In the genomic region with DNA sequence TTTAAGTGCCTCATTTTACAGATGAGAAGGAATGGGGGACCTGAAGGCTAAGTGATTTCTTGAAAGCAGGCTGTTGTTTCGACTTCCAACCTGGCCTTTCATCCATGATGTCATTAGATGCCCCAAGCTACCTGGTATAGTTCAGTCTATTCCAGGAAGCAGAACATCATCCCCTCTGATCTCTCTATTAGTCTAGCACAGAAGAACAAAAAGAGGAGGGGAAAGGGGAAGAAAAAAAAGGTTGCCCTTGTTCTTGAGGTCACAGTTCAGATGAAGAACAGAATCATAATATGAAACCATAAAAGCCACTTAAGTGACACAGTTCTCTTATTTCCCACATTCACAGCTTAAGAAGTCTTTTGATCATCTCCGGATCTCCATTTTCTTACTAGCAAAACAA, we compare ENCODE assay signal across 21 cellular contexts.
A peak's percentile ranks its signal among the peaks of the same experiment; 100 is the strongest.
DNase-seq lines count a peak whose midpoint lies in the region; ATAC-seq and TF ChIP-seq lines count a peak whose summit lies in the region.
"Had no signal": no experiment of that assay in that cellular context is flagged by ENCODE, and none has a peak within 500 bp of the region (broad histone marks: within the 10 kb centered on the region; RNA-seq: fewer than 3 reads in every experiment).

No MANE protein-coding gene starts in this region.

- intact Hi-C loops in CD4-positive, alpha-beta T cell (cut with DNase I, micrococcal nuclease) = loop anchor here in 1 of 2 experiments (5.0 to 10.0 kb wide), 2 partner anchors 321 to 588 kb away; no protein-coding TSS in a partner anchor
- intact Hi-C loops in sciatic nerve (cut with DNase I) = no loop called here

- H3K9me3 Mint-ChIP-seq in CD4-positive, alpha-beta T cell = no peaks in the 10 kb centered on the region
- H3K9me3 Mint-ChIP-seq: mesothelial cell of epicardium, natural killer cell had no signal

- no peaks in the 10 kb centered on the region for H3K27me3 Mint-ChIP-seq in CD4-positive, alpha-beta T cell
- H3K27me3 Mint-ChIP-seq in T-helper 17 cell = peaks cover 32% of the 10 kb centered on the region

- no peak overlapping the region for H3K27ac ChIP-seq in CD4-positive, alpha-beta T cell (ENCODE audit: low read depth, low read length)
- H3K27ac ChIP-seq: dorsolateral prefrontal cortex, SJSA1, suprapubic skin had no signal

- POLR2A ChIA-PET in CD4-positive, alpha-beta T cell (lab: Charles Lee) = no interaction called here

- H3K4me3 Mint-ChIP-seq in CD4-positive, alpha-beta T cell = peak overlapping the region; percentile 59
- H3K4me3 Mint-ChIP-seq in T-helper 17 cell = peak overlapping the region; percentile 10
- H3K4me3 Mint-ChIP-seq: mesothelial cell of epicardium, natural killer cell had no signal

- no peaks in the 10 kb centered on the region for H3K36me3 Mint-ChIP-seq in CD4-positive, alpha-beta T cell (ENCODE audit: low read depth)
- no peaks in the 10 kb centered on the region for H3K36me3 Mint-ChIP-seq in T-helper 17 cell (ENCODE audit: low read depth)
- H3K36me3 Mint-ChIP-seq: mesothelial cell of epicardium, natural killer cell had no signal

- H3K27ac Mint-ChIP-seq in CD4-positive, alpha-beta T cell = peak overlapping the region; percentile 90
- H3K27ac Mint-ChIP-seq in T-helper 17 cell = peak overlapping the region; percentile 73
- H3K27ac Mint-ChIP-seq: mesothelial cell of epicardium had no signal

- no peaks in the 10 kb centered on the region for H3K27me3 ChIP-seq in CD4-positive, alpha-beta T cell (ENCODE audit: control insufficient read depth, insufficient read depth, low read length)

- no peak for TF ChIP-seq CTCF in CD4-positive, alpha-beta T cell (IDR thresholded peaks at IDR 0.05)

- CTCF ChIA-PET in CD4-positive, alpha-beta T cell (lab: Charles Lee) = no interaction called here

- peak; percentile 5 for DNase-seq in activated CD4-positive, alpha-beta T cell treated with anti-CD3 and anti-CD28 coated beads for 48 hours
- no peak for DNase-seq in activated CD4-positive, alpha-beta T cell treated with anti-CD3 and anti-CD28 coated beads for 1 hour
- DNase-seq in CD4-positive, alpha-beta T cell = no peak
- DNase-seq in T-helper 17 cell (no peak), sciatic nerve (ENCODE audit: low spot score) (no peak)
- peak; percentile 52 for DNase-seq in central memory CD4-positive, alpha-beta T cell
- DNase-seq: activated gamma-delta T cell treated with Interleukin-2 at 50 U/mL for 16 hours; AML-193; Caco-2; DMS79 treated with DMSO at 0.1 percent for 48 hours; dorsolateral prefrontal cortex; Kasumi-1; natural killer cell; NCI-H1694 treated with DMSO at 0.1 percent for 48 hours; NCI-H526; stimulated activated CD4-positive, alpha-beta T cell treated with anti-CD3 and anti-CD28 coated beads, Interleukin-2, amount 100 ng/mL, for 24 hours had no signal

- no peaks in the 10 kb centered on the region for H3K9me3 ChIP-seq in CD4-positive, alpha-beta T cell (ENCODE audit: control insufficient read depth, low read length)
- H3K9me3 ChIP-seq in T-helper 17 cell (ENCODE audit: control insufficient read depth, low read length, poor library complexity, severe bottlenecking) = peaks cover 2% of the 10 kb centered on the region
- H3K9me3 ChIP-seq: Caco-2, SJSA1, suprapubic skin had no signal

- ATAC-seq in CD4-positive, alpha-beta T cell (ENCODE audit: poor library complexity) = peak; percentile 83
- ATAC-seq in T-helper 17 cell = peak; percentile 86
- ATAC-seq in sciatic nerve = no peak
- ATAC-seq in GM21786 (IDR thresholded peaks at IDR 0.05; ENCODE audit: unreplicated experiment) = no peak
- ATAC-seq in HG02885 (IDR thresholded peaks at IDR 0.05; ENCODE audit: poor library complexity, unreplicated experiment) = no peak

- H3K4me1 Mint-ChIP-seq in CD4-positive, alpha-beta T cell (ENCODE audit: low read depth) = peaks cover 53% of the 10 kb centered on the region
- peaks cover 15% of the 10 kb centered on the region for H3K4me1 Mint-ChIP-seq in T-helper 17 cell
- H3K4me1 Mint-ChIP-seq: mesothelial cell of epicardium had no signal

Comparison
In these comparisons a context has a peak if more than half of its experiments do, and no peak if none do; other contexts are left out.
1. DNase-seq: peak in activated CD4-positive, alpha-beta T cell treated with anti-CD3 and anti-CD28 coated beads for 48 hours (single experiment) and central memory CD4-positive, alpha-beta T cell (single experiment); none in activated CD4-positive, alpha-beta T cell treated with anti-CD3 and anti-CD28 coated beads for 1 hour (single experiment), CD4-positive, alpha-beta T cell (0 of 10), T-helper 17 cell (0 of 3) and sciatic nerve (single experiment).
2. ATAC-seq: peak in CD4-positive, alpha-beta T cell (single experiment) and T-helper 17 cell (single experiment); none in sciatic nerve (single experiment), GM21786 (single experiment) and HG02885 (single experiment).